8 cellular contexts compared by ENCODE assay signal in the genomic region with DNA sequence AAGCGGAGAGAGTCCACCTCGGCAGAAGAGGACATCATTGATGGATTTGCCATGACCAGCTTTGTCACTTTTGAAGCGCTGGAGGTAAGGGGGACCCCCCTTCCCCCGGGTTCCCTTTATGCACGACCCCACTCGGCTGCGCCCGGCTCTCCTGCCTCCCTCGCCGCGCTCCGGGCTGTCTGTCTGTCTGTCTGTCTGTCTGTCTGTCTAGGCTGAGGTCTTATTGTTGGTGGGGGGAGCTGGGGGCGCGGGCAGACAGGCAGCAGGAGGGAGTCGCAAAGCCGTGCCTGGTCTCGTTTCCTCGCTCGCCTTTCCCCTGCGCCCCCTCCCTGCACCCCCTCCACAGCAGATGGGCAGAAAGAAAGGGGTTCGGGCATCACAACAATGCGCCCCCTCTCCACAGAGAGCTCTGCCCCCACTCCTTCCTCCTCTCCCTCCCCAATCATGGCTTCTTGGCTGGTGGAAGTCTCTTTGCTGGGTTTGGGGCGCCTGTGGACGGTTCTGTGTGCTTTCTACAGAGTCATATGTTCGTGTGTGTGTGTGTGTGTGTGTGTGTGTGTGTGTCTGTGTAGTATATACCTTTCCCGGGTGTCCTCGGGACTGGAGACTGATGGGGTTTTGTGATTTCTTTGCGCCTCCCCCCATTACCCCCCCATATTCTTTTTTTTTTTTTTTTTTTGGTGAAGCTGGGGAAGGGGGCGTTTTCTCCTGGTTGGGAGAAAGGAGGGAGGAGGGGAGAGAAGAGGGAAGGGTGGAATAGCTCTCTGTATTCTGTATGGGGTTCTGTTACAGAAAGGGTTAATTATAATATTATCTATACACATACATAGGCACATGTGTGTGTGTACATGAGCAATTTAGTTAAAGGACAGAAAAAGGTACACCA. TPM values are rescaled to one million over a fixed set of nuclear protein-coding genes. Genes with fewer than 3 reads are reported as not detected.
DNase-seq lines count a peak whose midpoint lies in the region; ATAC-seq and TF ChIP-seq lines count a peak whose summit lies in the region.

No MANE protein-coding gene starts in this region.

- intact Hi-C loops in left colon (cut with DNase I, micrococcal nuclease): no loop called here

- H3K27ac ChIP-seq in KMS-11 (no peak overlapping the region), parathyroid adenoma (no peak overlapping the region)

- no peak for ATAC-seq in left colon
- ATAC-seq in HG03342 (IDR thresholded peaks at IDR 0.05; ENCODE audit: unreplicated experiment): no peak

- DNase-seq in D341Med (ENCODE audit: low spot score) (peak; percentile 49), epithelial cell of proximal tubule (ENCODE audit: low read depth) (no peak), HT-29 (ENCODE audit: low spot score) (no peak), left colon (no peak), NCI-H187 treated with DMSO at 0.1 percent for 48 hours (lab: John Stamatoyannopoulos, UW) (no peak)

- no peak overlapping the region for H3K4me3 ChIP-seq in KMS-11 (IDR thresholded peaks at IDR 0.05; ENCODE audit: insufficient read depth, low read depth, low read length)
- peak overlapping the region; percentile 74 for H3K4me3 ChIP-seq in epithelial cell of proximal tubule (ENCODE audit: low read depth, low read length)
- peak overlapping the region; percentile 60 for H3K4me3 ChIP-seq in parathyroid adenoma (ENCODE audit: low read depth, low read length)

- H3K36me3 ChIP-seq in KMS-11 (ENCODE audit: insufficient read depth): no peaks in the 10 kb centered on the region
- H3K36me3 ChIP-seq in parathyroid adenoma (ENCODE audit: control insufficient read depth, insufficient read depth, low read length): no peaks in the 10 kb centered on the region

- H3K79me2 ChIP-seq in KMS-11 (ENCODE audit: insufficient read depth, low read depth): no peaks in the 10 kb centered on the region; the same call in 1 of the 2 replicates
- peaks cover 2% of the 10 kb centered on the region for H3K79me2 ChIP-seq in parathyroid adenoma

- peak overlapping the region; percentile 57; the same call in 1 of the 2 replicates for H3K9ac ChIP-seq in KMS-11
- H3K9ac ChIP-seq in parathyroid adenoma: no peak overlapping the region

- TF ChIP-seq CTCF in KMS-11 (conservative IDR thresholded peaks at IDR 0.05; ENCODE audit: low read depth, low read length) (no peak), epithelial cell of proximal tubule (conservative IDR thresholded peaks at IDR 0.05; ENCODE audit: low read depth, low read length) (no peak), parathyroid adenoma (IDR thresholded peaks at IDR 0.05) (no peak)

- H2AFZ ChIP-seq in KMS-11 (ENCODE audit: low read depth) (peak overlapping the region; percentile 92), parathyroid adenoma (peak overlapping the region; percentile 97)

- no peaks in the 10 kb centered on the region for H4K20me1 ChIP-seq in KMS-11 (ENCODE audit: insufficient read depth)

- peaks cover 41% of the 10 kb centered on the region for H3K4me1 ChIP-seq in KMS-11 (ENCODE audit: low read depth, poor library complexity, severe bottlenecking)
- peaks cover 8% of the 10 kb centered on the region for H3K4me1 ChIP-seq in parathyroid adenoma

- H3K27me3 ChIP-seq in KMS-11 (ENCODE audit: insufficient read depth, low read depth) (no peaks in the 10 kb centered on the region), parathyroid adenoma (ENCODE audit: control insufficient read depth, insufficient read depth, low read length) (no peaks in the 10 kb centered on the region)

- peak overlapping the region; percentile 80 for H3K4me2 ChIP-seq in KMS-11
- H3K4me2 ChIP-seq in parathyroid adenoma (ENCODE audit: low read length): peak overlapping the region; percentile 78

- no peaks in the 10 kb centered on the region for H3K9me3 ChIP-seq in parathyroid adenoma (ENCODE audit: control insufficient read depth, low read length)

RNA-seq across cellular contexts. Expression of a gene that starts 1.8 kb away (rescaled TPM):
- total RNA-seq in epithelial cell of proximal tubule (7.3 and 10.0 TPM in 2 replicates), left colon (10 to 100 TPM; 43.3 to 44.2 TPM)
- total RNA-seq in HT-29 (2014; rRNA removed; shearing (Covaris generic)): 2.7 and 4.2 TPM in 2 replicates
